Comparison of ENCODE assay signal across 2 cellular contexts in genomic region chr9:6819112-6819511, GRCh38.
TF ChIP-seq lines count a peak whose summit lies in the region.

No MANE protein-coding gene starts in this region.

TF ChIP-seq in GM23338, 12 proteins besides CTCF, POLR2A, EP300 and RAD21 (continued from another document):
- TF ChIP-seq REST (IDR thresholded peaks at IDR 0.05; ENCODE audit: unreplicated experiment) = no peak
- no peak for TF ChIP-seq EZH2phosphoT487 (IDR thresholded peaks at IDR 0.05; ENCODE audit: unreplicated experiment)
- no peak for TF ChIP-seq ZNF331 (CRISPR knock-in tag; IDR thresholded peaks at IDR 0.05; ENCODE audit: low read depth)
- no peak for TF ChIP-seq JUNB (IDR thresholded peaks at IDR 0.05; ENCODE audit: unreplicated experiment)
- no peak for TF ChIP-seq ZNF114 (CRISPR knock-in tag; IDR thresholded peaks at IDR 0.05)
- no peak for TF ChIP-seq CREB1 (CRISPR knock-in tag; IDR thresholded peaks at IDR 0.05; ENCODE audit: low read depth)
- TF ChIP-seq ZNF462 (CRISPR knock-in tag; IDR thresholded peaks at IDR 0.05) = no peak
- no peak for TF ChIP-seq NANOG (IDR thresholded peaks at IDR 0.05; ENCODE audit: borderline replicate concordance)

TF ChIP-seq in liver, 16 proteins besides CTCF, POLR2A, EP300 and RAD21 (continued from another document):
- TF ChIP-seq REST (IDR thresholded peaks at IDR 0.05) (peak; percentile 18), NR2F2 (IDR thresholded peaks at IDR 0.05) (no peak), EGR1 (IDR thresholded peaks at IDR 0.05; ENCODE audit: low read depth in 2 of 2) (no peak), RXRA (IDR thresholded peaks at IDR 0.05) (peak; percentile 35 to 58), YY1 (IDR thresholded peaks at IDR 0.05) (peak; percentile 50), ZBTB33 (IDR thresholded peaks at IDR 0.05) (peak; percentile 52), HNF4A (conservative IDR thresholded peaks at IDR 0.05) (peak; percentile 92 to 93)
